Comparison of ENCODE assay signal across 8 cellular contexts in genomic region chr11:113313601-113314000, GRCh38. TPM values are rescaled to one million over a fixed set of nuclear protein-coding genes. Genes with fewer than 3 reads are reported as not detected.
DNase-seq lines count a peak whose midpoint lies in the region; TF ChIP-seq lines count a peak whose summit lies in the region.

No MANE protein-coding gene starts in this region.

- H2BK15ac ChIP-seq in neuronal stem cell (ENCODE audit: low read length) = no peak overlapping the region

- no peak overlapping the region for H4K8ac ChIP-seq in neuronal stem cell (ENCODE audit: low read depth, low read length)

- intact Hi-C loops in CD14-positive monocyte (cut with micrococcal nuclease) = loop anchor here (5.0 to 10.0 kb wide), 5 partner anchors 459 to 1549 kb away; partner anchors contain the start of genes ZW10 (in 2 of the 2), CLDN25 (in 1 of the 2), PPP2R1B (in 1 of the 2) and USP28 (in 1 of the 2)
- intact Hi-C loops in adrenal gland (cut with DNase I) = loop anchor here in 1 of 2 donors (5.0 kb wide), 1 partner anchor 419 kb away; no protein-coding TSS in a partner anchor

- H2BK5ac ChIP-seq in neuronal stem cell (ENCODE audit: low read length) = no peak overlapping the region

- H3K4me1 Mint-ChIP-seq in chondrocyte (ENCODE audit: low read depth) (peaks cover 15% of the 10 kb centered on the region), CD14-positive monocyte (peaks cover 11% of the 10 kb centered on the region)

- no peaks in the 10 kb centered on the region for H3F3A ChIP-seq in DOHH2 (ENCODE audit: control insufficient read depth, insufficient read depth)

- H3K36me3 Mint-ChIP-seq in chondrocyte (ENCODE audit: low read depth) (peaks cover 9% of the 10 kb centered on the region), CD14-positive monocyte (peaks cover 0 to 5% of the 10 kb centered on the region in 2 donors)

- H3K79me2 ChIP-seq in DOHH2 (ENCODE audit: control insufficient read depth, low read length) = no peaks in the 10 kb centered on the region; the same call in 1 of the 2 replicates

- no peaks in the 10 kb centered on the region for H3K9me3 Mint-ChIP-seq in chondrocyte (ENCODE audit: low read depth)
- H3K9me3 Mint-ChIP-seq in CD14-positive monocyte = no peaks in the 10 kb centered on the region

- no peak overlapping the region for H2BK12ac ChIP-seq in neuronal stem cell (ENCODE audit: low read length)

- H3K4me3 ChIP-seq in DOHH2 (ENCODE audit: low read length) (peak overlapping the region; percentile 78), LNCaP clone FGC (ENCODE audit: low read depth, low read length) (peak overlapping the region; percentile 81), neuronal stem cell (ENCODE audit: low read length in 2 of 2) (no peak overlapping the region), brain microvascular endothelial cell (ENCODE audit: low read depth, low read length) (no peak overlapping the region), adrenal gland (peak overlapping the region in 1 of 4 donors; percentile 72)

- H3K18ac ChIP-seq in neuronal stem cell (ENCODE audit: low read length) = no peak overlapping the region

- peaks cover 18% of the 10 kb centered on the region for H3K4me1 ChIP-seq in DOHH2 (ENCODE audit: control insufficient read depth, low read length)
- H3K4me1 ChIP-seq in neuronal stem cell (ENCODE audit: control insufficient read depth in 2 of 2, insufficient read depth in 1 of 2, low read depth in 1 of 2, low read length in 2 of 2) = peaks cover 0 to 4% of the 10 kb centered on the region in 2 donors
- H3K4me1 ChIP-seq in adrenal gland (replicated peaks in 1 of 2) = peaks cover 0 to 16% of the 10 kb centered on the region in 2 donors

- H3K27ac ChIP-seq in DOHH2 (ENCODE audit: low read depth, low read length) (no peak overlapping the region), neuronal stem cell (replicated peaks; ENCODE audit: low read length) (no peak overlapping the region), brain microvascular endothelial cell (no peak overlapping the region), adrenal gland (peak overlapping the region in 2 of 5 donors; percentile 75 to 83)

- in situ Hi-C loops in brain microvascular endothelial cell (cut with HindIII; ENCODE audit: low pct_ligation_motif_present, low sequenced_read_pairs) = no loop called here

- no peaks in the 10 kb centered on the region for H3K9me3 ChIP-seq in DOHH2 (ENCODE audit: control insufficient read depth, insufficient read depth, low read length)
- no peaks in the 10 kb centered on the region for H3K9me3 ChIP-seq in neuronal stem cell (replicated peaks in 1 of 2; ENCODE audit: control insufficient read depth in 2 of 2, insufficient read depth in 1 of 2, low read depth in 1 of 2, low read length in 2 of 2)
- no peaks in the 10 kb centered on the region for H3K9me3 ChIP-seq in adrenal gland (replicated peaks in 1 of 3)

- no peak for TF ChIP-seq POLR2A in adrenal gland (IDR thresholded peaks at IDR 0.05)

- H3K36me3 ChIP-seq in DOHH2 (ENCODE audit: control insufficient read depth, low read length) (peaks cover 4% of the 10 kb centered on the region; the same call in 1 of the 2 replicates), neuronal stem cell (replicated peaks in 1 of 2; ENCODE audit: control insufficient read depth in 2 of 2, insufficient read depth in 2 of 2, low read length in 2 of 2) (peaks cover 0 to 10% of the 10 kb centered on the region in 2 donors), brain microvascular endothelial cell (replicated peaks) (no peaks in the 10 kb centered on the region), adrenal gland (replicated peaks in 1 of 2) (no peaks in the 10 kb centered on the region)

- H3K4me2 ChIP-seq in DOHH2 (ENCODE audit: low read length) = peak overlapping the region; percentile 90
- H3K4me2 ChIP-seq in neuronal stem cell (ENCODE audit: insufficient read depth, low read length, poor library complexity, severe bottlenecking) = no peak overlapping the region

- no peak overlapping the region for H2AK5ac ChIP-seq in neuronal stem cell (ENCODE audit: low read depth, low read length)

- H3K27me3 Mint-ChIP-seq in chondrocyte (ENCODE audit: low read depth) = peaks cover under 1% of the 10 kb centered on the region
- H3K27me3 Mint-ChIP-seq in CD14-positive monocyte (ENCODE audit: low read depth in 3 of 3) = peaks cover 1 to 3% (median 3%) of the 10 kb centered on the region in 3 donors

- DNase-seq in LNCaP clone FGC (ENCODE audit: low read depth) (no peak), chondrocyte (ENCODE audit: low spot score) (no peak), neuronal stem cell (ENCODE audit: low spot score) (no peak), CD14-positive monocyte (ENCODE audit: low spot score) (no peak), brain microvascular endothelial cell (no peak), adrenal gland (no peak)
- no peak for DNase-seq in stimulated activated CD4-positive, alpha-beta T cell treated with anti-CD3 and anti-CD28 coated beads, Interleukin-12 subunit alpha, Interleukin-12 subunit beta, amount 100 ng/mL, for 4 hours

- H3K4ac ChIP-seq in neuronal stem cell (ENCODE audit: low read length) = no peak overlapping the region

- no peak overlapping the region for H3K23ac ChIP-seq in neuronal stem cell (ENCODE audit: low read depth, low read length, poor library complexity)

- no peaks in the 10 kb centered on the region for H3K79me1 ChIP-seq in neuronal stem cell (ENCODE audit: low read depth, low read length)

- H4K20me1 ChIP-seq in DOHH2 (ENCODE audit: control insufficient read depth, insufficient read depth, low read depth, low read length) = no peaks in the 10 kb centered on the region

- H3K4me3 Mint-ChIP-seq in chondrocyte (ENCODE audit: unreplicated experiment) (peak overlapping the region; percentile 82), CD14-positive monocyte (no peak overlapping the region)

- no CpG with 5 or more reads among the region's 3 CpGs for WGBS in neuronal stem cell (ENCODE audit: extremely low coverage in 2 of 2, insufficient read length in 2 of 2, insufficient replicate concordance in 1 of 2), 2 donors
- WGBS in adrenal gland, 4 donors = 85 to 98% (median 91%) methylated on average over 3 of the region's 3 CpGs

- H3K9ac ChIP-seq in neuronal stem cell (ENCODE audit: low read depth, low read length, poor library complexity) = no peak overlapping the region

- no peak overlapping the region for H2BK120ac ChIP-seq in neuronal stem cell (ENCODE audit: low read depth, low read length)

- H3K27ac Mint-ChIP-seq in chondrocyte (ENCODE audit: unreplicated experiment) (no peak overlapping the region), CD14-positive monocyte (peak overlapping the region in 1 of 7 donors; percentile 70)

- no peak overlapping the region for H3K14ac ChIP-seq in neuronal stem cell (ENCODE audit: low read length)

- H3K27me3 ChIP-seq in DOHH2 (ENCODE audit: control insufficient read depth, low read length) (0 out of 2 replicates have a peak, but pooled peaks cover 3% of the 10 kb centered on the region), neuronal stem cell (ENCODE audit: control insufficient read depth in 3 of 3, insufficient read depth in 3 of 3, low read depth in 1 of 3, low read length in 3 of 3) (peaks cover 0 to 38% (median 12%) of the 10 kb centered on the region in 3 experiments), brain microvascular endothelial cell (replicated peaks) (no peaks in the 10 kb centered on the region), adrenal gland (no peaks in the 10 kb centered on the region)

- peak overlapping the region; percentile 98 for H2AFZ ChIP-seq in neuronal stem cell (ENCODE audit: low read length)

- TF ChIP-seq CTCF in DOHH2 (IDR thresholded peaks at IDR 0.05; ENCODE audit: low read depth, low read length, poor library complexity, severe bottlenecking) (no peak), LNCaP clone FGC (IDR thresholded peaks at IDR 0.05; ENCODE audit: control insufficient read depth, extremely low read depth, insufficient read depth) (no peak), chondrocyte (IDR thresholded peaks at IDR 0.05) (no peak), CD14-positive monocyte (IDR thresholded peaks at IDR 0.05) (no peak), brain microvascular endothelial cell (IDR thresholded peaks at IDR 0.05; ENCODE audit: low read depth, low read length, missing control alignments) (no peak), adrenal gland (IDR thresholded peaks at IDR 0.05) (no peak)

- H3K9me2 ChIP-seq in DOHH2 (replicated peaks; ENCODE audit: control insufficient read depth, low read length) = no peaks in the 10 kb centered on the region

- H4K91ac ChIP-seq in neuronal stem cell (ENCODE audit: low read depth, low read length, poor library complexity) = no peak overlapping the region

RNA-seq across cellular contexts. Expression of gene TTC12, which starts 0.8 kb away (rescaled TPM):
- 7.4 to 12.3 TPM (median 7.8 TPM) in 3 replicates for total RNA-seq in chondrocyte
- 14.7 TPM for polyA plus RNA-seq in neuronal stem cell (2013, experiment 1 of 2)
- polyA plus RNA-seq in neuronal stem cell (2013, experiment 2 of 2) = 14.2 TPM
- 1 to 10 TPM; 1.7 to 2.4 TPM for polyA plus RNA-seq in CD14-positive monocyte
- total RNA-seq in adrenal gland = 10 to 100 TPM in 5 of 8 donors, 1 to 10 TPM in 3; 5.6 to 26.9 (median 16.5) TPM
- 10 to 100 TPM in 1 of 3 donors, 1 to 10 TPM in 2; 7.3 to 25.1 (median 7.4) TPM for polyA plus RNA-seq in adrenal gland

Comparison
In these comparisons a context has a peak if more than half of its experiments do, and no peak if none do; other contexts are left out.
1. H3K4me3 ChIP-seq: peak in DOHH2 (single experiment) and LNCaP clone FGC (single experiment); none in neuronal stem cell (0 of 2) and brain microvascular endothelial cell (single experiment).